In genomic region chr9:98091735-98092632, GRCh38 we compare ENCODE assay signal across 13 cellular contexts. TPM values are rescaled to one million over a fixed set of nuclear protein-coding genes. Genes with fewer than 3 reads are reported as not detected.
A peak's percentile ranks its signal among the peaks of the same experiment; 100 is the strongest.
DNase-seq lines count a peak whose midpoint lies in the region; ATAC-seq and TF ChIP-seq lines count a peak whose summit lies in the region.
"Had no signal": no experiment of that assay in that cellular context is flagged by ENCODE, and none has a peak within 500 bp of the region (broad histone marks: within the 10 kb centered on the region; RNA-seq: fewer than 3 reads in every experiment).

No MANE protein-coding gene starts in this region.

- H3K27ac Mint-ChIP-seq in CD4-positive, alpha-beta memory T cell: peak overlapping the region; percentile 15 to 91 (median 84)

- H3K27me3 Mint-ChIP-seq in CD4-positive, alpha-beta memory T cell: no peaks in the 10 kb centered on the region

- H3K9ac ChIP-seq in HUES6 (ENCODE audit: low read length): no peak overlapping the region

- H3K36me3 ChIP-seq in CD4-positive, alpha-beta memory T cell (ENCODE audit: insufficient read depth, low read length): peaks cover 39% of the 10 kb centered on the region
- H3K36me3 ChIP-seq in HUES6 (ENCODE audit: control insufficient read depth, insufficient read depth, low read length) (peaks cover 22% of the 10 kb centered on the region), BE2C (peaks cover 8% of the 10 kb centered on the region)
- H3K36me3 ChIP-seq: left ventricle myocardium inferior had no signal

- H3K4me1 ChIP-seq in CD4-positive, alpha-beta memory T cell (ENCODE audit: insufficient read depth, low read length): peaks cover 32% of the 10 kb centered on the region
- H3K4me1 ChIP-seq in HUES6 (ENCODE audit: control insufficient read depth, insufficient read depth, low read length): peaks cover 32% of the 10 kb centered on the region
- no peaks in the 10 kb centered on the region for H3K4me1 ChIP-seq in BE2C

- POLR2A ChIA-PET in CD4-positive, alpha-beta memory T cell (lab: Charles Lee; ENCODE audit: partially characterized antibody): interaction anchor here (1.3 to 2.7 kb wide), 3 partner anchors 10 to 29 kb away, joined by 3 to 19 read pairs (median 8); partner anchors contain the start of gene TRIM14

- no peaks in the 10 kb centered on the region for H3K27me3 ChIP-seq in CD4-positive, alpha-beta memory T cell (ENCODE audit: insufficient read depth, low read length)
- H3K27me3 ChIP-seq in HUES6 (ENCODE audit: control insufficient read depth, insufficient read depth, low read length): no peaks in the 10 kb centered on the region
- H3K27me3 ChIP-seq in BE2C: no peaks in the 10 kb centered on the region

- no peaks in the 10 kb centered on the region for H3K9me3 Mint-ChIP-seq in CD4-positive, alpha-beta memory T cell
- H3K9me3 Mint-ChIP-seq: activated T-cell treated with anti-CD3 and anti-CD28 coated beads, Interleukin-2, amount 50 U/mL, for 4 hours had no signal

- no peak for DNase-seq in CD4-positive, alpha-beta memory T cell
- peak; percentile 61 for DNase-seq in choroid plexus epithelial cell (ENCODE audit: low read depth)
- peak; percentile 22 for DNase-seq in middle frontal gyrus (ENCODE audit: extremely low spot score, low spot score)
- no peak for DNase-seq in dedifferentiated amniotic fluid mesenchymal stem cell (ENCODE audit: extremely low spot score)
- no peak for DNase-seq in BE2C
- DNase-seq in AG08395 (ENCODE audit: low spot score): no peak
- DNase-seq: activated T-cell treated with anti-CD3 and anti-CD28 coated beads, Interleukin-2, amount 50 U/mL, for 4 hours; COR-L47; left ventricle myocardium inferior; NCI-H2107; stimulated activated naive CD4-positive, alpha-beta T cell treated with Interleukin-2 at 50 U/mL for 16 hours had no signal

- no peaks in the 10 kb centered on the region for H3K9me3 ChIP-seq in CD4-positive, alpha-beta memory T cell (ENCODE audit: control insufficient read depth in 1 of 2, low read length in 2 of 2)
- H3K9me3 ChIP-seq in HUES6 (ENCODE audit: control insufficient read depth, insufficient read depth, low read depth, low read length) (no peaks in the 10 kb centered on the region), BE2C (no peaks in the 10 kb centered on the region)
- H3K9me3 ChIP-seq: left ventricle myocardium inferior had no signal

- no peak overlapping the region for H3K27ac ChIP-seq in CD4-positive, alpha-beta memory T cell (ENCODE audit: low read depth, low read length)
- peak overlapping the region; percentile 10; the same call in 1 of the 2 replicates for H3K27ac ChIP-seq in HUES6 (ENCODE audit: low read depth, low read length)
- H3K27ac ChIP-seq: left ventricle myocardium inferior had no signal

- TF ChIP-seq CTCF in choroid plexus epithelial cell (conservative IDR thresholded peaks at IDR 0.05; ENCODE audit: low read depth, low read length): no peak
- no peak for TF ChIP-seq CTCF in BE2C (IDR thresholded peaks at IDR 0.05; ENCODE audit: low read depth, low read length)

- H3K4me1 Mint-ChIP-seq in CD4-positive, alpha-beta memory T cell: peaks cover 30 to 68% (median 52%) of the 10 kb centered on the region in 4 donors

- intact Hi-C loops in CD4-positive, alpha-beta memory T cell (cut with micrococcal nuclease): no loop called here

- ATAC-seq in HG03095 (IDR thresholded peaks at IDR 0.05; ENCODE audit: unreplicated experiment): no peak

- H3K36me3 Mint-ChIP-seq in CD4-positive, alpha-beta memory T cell: peaks cover 61 to 69% of the 10 kb centered on the region in 2 donors

- H3K4me3 Mint-ChIP-seq in CD4-positive, alpha-beta memory T cell: peak overlapping the region in 2 of 8 donors; percentile 0 to 31
- H3K4me3 Mint-ChIP-seq: activated T-cell treated with anti-CD3 and anti-CD28 coated beads, Interleukin-2, amount 50 U/mL, for 4 hours had no signal

- CTCF ChIA-PET in CD4-positive, alpha-beta memory T cell (lab: Charles Lee; ENCODE audit: partially characterized antibody): interaction anchor here (0.7 to 4.2 kb wide), 6 partner anchors 10 to 29 kb away, joined by 3 to 17 read pairs (median 4); partner anchors contain the start of gene TRIM14

- H3K4me3 ChIP-seq in CD4-positive, alpha-beta memory T cell (ENCODE audit: low read length in 2 of 2): no peak overlapping the region
- H3K4me3 ChIP-seq in HUES6 (ENCODE audit: low read depth, low read length) (peak overlapping the region; percentile 48), choroid plexus epithelial cell (ENCODE audit: low read depth, low read length) (peak overlapping the region; percentile 21), BE2C (ENCODE audit: low read depth, low read length) (no peak overlapping the region)
- H3K4me3 ChIP-seq: left ventricle myocardium inferior had no signal

RNA-seq across cellular contexts. Expression of gene TRIM14, which starts 27.0 kb away (rescaled TPM):
- 10 to 100 TPM; 86.1 to 86.2 TPM for total RNA-seq in CD4-positive, alpha-beta memory T cell
- 10 to 100 TPM; 41.4 to 84.7 TPM for polyA plus RNA-seq in CD4-positive, alpha-beta memory T cell
- polyA plus RNA-seq in BE2C (2012; ENCODE audit: insufficient read depth, insufficient read length, low read depth): 39.1 TPM

RNA-seq across cellular contexts. Expression of gene NANS, which starts 35.5 kb away (rescaled TPM):
- 10 to 100 TPM; 22.1 to 23.2 TPM for total RNA-seq in CD4-positive, alpha-beta memory T cell
- polyA plus RNA-seq in CD4-positive, alpha-beta memory T cell: 10 to 100 TPM; 34.6 to 55.3 TPM
- polyA plus RNA-seq in BE2C (2012; ENCODE audit: insufficient read depth, insufficient read length, low read depth): 83.3 TPM

Comparison
In these comparisons a context has a peak if more than half of its experiments do, and no peak if none do; other contexts are left out.
1. DNase-seq: peak in choroid plexus epithelial cell (single experiment) and middle frontal gyrus (single experiment); none in CD4-positive, alpha-beta memory T cell (0 of 5), dedifferentiated amniotic fluid mesenchymal stem cell (single experiment), BE2C (single experiment) and AG08395 (single experiment).
2. H3K4me3 ChIP-seq: peak in HUES6 (single experiment) and choroid plexus epithelial cell (single experiment); none in CD4-positive, alpha-beta memory T cell (0 of 2) and BE2C (single experiment).